ENCODE assay signal across 10 cellular contexts in the genomic region with DNA sequence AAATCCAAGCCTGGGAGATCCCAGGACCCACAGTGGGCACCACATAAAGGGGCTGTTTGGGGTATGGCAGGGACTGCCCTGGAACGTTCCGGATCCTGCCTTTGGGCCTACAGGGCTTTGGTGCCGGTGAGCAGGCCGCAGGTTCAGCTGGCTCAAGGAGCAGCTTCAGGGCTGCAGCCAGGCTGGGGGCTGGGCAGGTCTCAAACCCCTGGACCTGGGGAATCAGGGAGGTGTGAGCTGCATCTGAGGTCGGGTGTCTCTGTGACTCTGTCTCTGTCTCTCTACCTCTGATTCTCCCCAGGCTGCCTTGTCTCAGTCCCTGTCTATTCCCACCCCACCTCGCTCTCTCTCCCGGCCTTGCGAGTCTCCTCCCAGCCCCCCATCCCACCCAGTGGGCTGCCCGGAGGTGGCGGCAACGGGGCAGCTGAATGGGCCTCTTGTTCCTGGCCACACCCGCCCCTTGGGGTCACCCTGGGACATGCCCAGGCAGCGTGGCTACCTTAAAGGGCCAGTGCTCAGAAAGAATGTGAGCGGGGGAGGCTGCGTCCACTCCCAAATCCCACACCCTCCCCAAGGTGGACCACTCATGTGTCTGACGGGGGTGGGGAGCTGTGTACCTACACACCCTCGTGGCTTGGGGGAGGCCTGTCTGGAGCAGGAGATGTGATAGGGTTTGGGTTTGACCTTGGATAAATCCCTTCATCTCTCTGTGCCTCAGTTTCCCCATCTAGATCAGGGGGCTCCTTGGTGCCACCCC. TPM values are rescaled to one million over a fixed set of nuclear protein-coding genes. Genes with fewer than 3 reads are reported as not detected.
DNase-seq lines count a peak whose midpoint lies in the region; ATAC-seq and TF ChIP-seq lines count a peak whose summit lies in the region.
"Had no signal": no experiment of that assay in that cellular context is flagged by ENCODE, and none has a peak within 500 bp of the region (broad histone marks: within the 10 kb centered on the region; RNA-seq: fewer than 3 reads in every experiment).

No MANE protein-coding gene starts in this region.

- 27 to 62% (median 38%) methylated on average over 10 to 17 of the region's 17 CpGs for WGBS in adrenal gland, 4 donors

- peak overlapping the region in 4 of 7 donors; percentile 30 to 60 (median 38) for H3K27ac Mint-ChIP-seq in CD14-positive monocyte

- peak overlapping the region; percentile 20 to 100 (median 92) for H3K27ac ChIP-seq in adrenal gland

- TF ChIP-seq CTCF in CD14-positive monocyte (IDR thresholded peaks at IDR 0.05) (no peak), adrenal gland (IDR thresholded peaks at IDR 0.05) (no peak), GM13977 (IDR thresholded peaks at IDR 0.05; ENCODE audit: extremely low read depth, insufficient read depth, missing control alignments) (no peak)

- no peak overlapping the region for H3K4me3 Mint-ChIP-seq in CD14-positive monocyte

- no peaks in the 10 kb centered on the region for H3K27me3 ChIP-seq in adrenal gland

- TF ChIP-seq POLR2A in adrenal gland (IDR thresholded peaks at IDR 0.05) = no peak

- in situ Hi-C loops in GM13977 (cut with MboI; ENCODE audit: low pct_unique_long_range_greater_than_20kb, low sequenced_read_pairs, unreplicated experiment) (no loop called here), KBM-7 (cut with MboI; ENCODE audit: low pct_unique_long_range_greater_than_20kb, low sequenced_read_pairs) (no loop called here)

- intact Hi-C loops in CD14-positive monocyte (cut with micrococcal nuclease) = no loop called here
- intact Hi-C loops in adrenal gland (cut with DNase I) = no loop called here
- intact Hi-C loops in left ventricle myocardium superior (cut with micrococcal nuclease) = no loop called here

- H3K9me3 ChIP-seq in adrenal gland (replicated peaks in 1 of 3) = no peaks in the 10 kb centered on the region

- H3K4me1 ChIP-seq in adrenal gland (replicated peaks in 1 of 2) = peaks cover 25 to 43% of the 10 kb centered on the region in 2 donors

- H3K27me3 Mint-ChIP-seq in CD14-positive monocyte (ENCODE audit: low read depth in 3 of 3) = no peaks in the 10 kb centered on the region

- peaks cover 19 to 58% of the 10 kb centered on the region in 2 donors for H3K36me3 Mint-ChIP-seq in CD14-positive monocyte

- DNase-seq in CD14-positive monocyte (ENCODE audit: low spot score) (no peak), adrenal gland (peak in 6 of 7 donors; percentile 53 to 82 (median 70)), left ventricle myocardium superior (peak; percentile 77), pons (ENCODE audit: low spot score) (peak; percentile 73), GM13977 (ENCODE audit: low spot score) (no peak), KBM-7 (no peak), NCI-H128 (lab: John Stamatoyannopoulos, UW; ENCODE audit: unreplicated experiment) (no peak)
- DNase-seq in activated CD4-positive, alpha-beta T cell treated with anti-CD3 and anti-CD28 coated beads for 48 hours = no peak
- DNase-seq: activated effector memory CD4-positive, alpha-beta T cell treated with Interleukin-2 at 50 U/mL for 16 hours; stimulated activated CD4-positive, alpha-beta T cell treated with anti-CD3 and anti-CD28 coated beads, Interleukin-4, amount 100 ng/mL, for 1 hour had no signal

- peak overlapping the region in 1 of 4 donors; percentile 4 for H3K4me3 ChIP-seq in adrenal gland

- H3K36me3 ChIP-seq in adrenal gland (replicated peaks in 1 of 2) = peaks cover 0 to 5% of the 10 kb centered on the region in 2 donors

- H3K9me3 Mint-ChIP-seq in CD14-positive monocyte = peaks cover 0 to 8% (median 4%) of the 10 kb centered on the region in 7 donors

- peaks cover 9% of the 10 kb centered on the region for H3K4me1 Mint-ChIP-seq in CD14-positive monocyte

- ATAC-seq in left ventricle myocardium superior = peak; percentile 65

RNA-seq across cellular contexts. Expression of a gene that starts 31.1 kb away (rescaled TPM):
- 10 to 100 TPM in 1 of 2 donors, 1 to 10 TPM in 1; 7.0 to 11.5 TPM for polyA plus RNA-seq in CD14-positive monocyte
- total RNA-seq in adrenal gland = 100 to 1,000 TPM; 124 to 329 (median 236) TPM
- 100 to 1,000 TPM in 1 of 3 donors, 10 to 100 TPM in 2; 34.9 to 154 (median 69.2) TPM for polyA plus RNA-seq in adrenal gland
- 178 TPM for total RNA-seq in left ventricle myocardium superior

Comparison
In these comparisons a context has a peak if more than half of its experiments do, and no peak if none do; other contexts are left out.
1. DNase-seq: peak in adrenal gland (6 of 7), left ventricle myocardium superior (single experiment) and pons (single experiment); none in CD14-positive monocyte (single experiment), GM13977 (single experiment), KBM-7 (single experiment), NCI-H128 (single experiment) and activated CD4-positive, alpha-beta T cell treated with anti-CD3 and anti-CD28 coated beads for 48 hours (single experiment).